ENCODE assay signal across 1 cellular context in genomic region chr14:69360438-69361108, GRCh38.
TF ChIP-seq lines count a peak whose summit lies in the region.

No MANE protein-coding gene starts in this region.

TF ChIP-seq in HepG2, 621 proteins besides CTCF, POLR2A, EP300 and RAD21:
- TF ChIP-seq MNT (IDR thresholded peaks at IDR 0.05) = peak; percentile 72
- no peak for TF ChIP-seq DNMT3B (CRISPR knock-in tag; conservative IDR thresholded peaks at IDR 0.05)
